In the genomic region with DNA sequence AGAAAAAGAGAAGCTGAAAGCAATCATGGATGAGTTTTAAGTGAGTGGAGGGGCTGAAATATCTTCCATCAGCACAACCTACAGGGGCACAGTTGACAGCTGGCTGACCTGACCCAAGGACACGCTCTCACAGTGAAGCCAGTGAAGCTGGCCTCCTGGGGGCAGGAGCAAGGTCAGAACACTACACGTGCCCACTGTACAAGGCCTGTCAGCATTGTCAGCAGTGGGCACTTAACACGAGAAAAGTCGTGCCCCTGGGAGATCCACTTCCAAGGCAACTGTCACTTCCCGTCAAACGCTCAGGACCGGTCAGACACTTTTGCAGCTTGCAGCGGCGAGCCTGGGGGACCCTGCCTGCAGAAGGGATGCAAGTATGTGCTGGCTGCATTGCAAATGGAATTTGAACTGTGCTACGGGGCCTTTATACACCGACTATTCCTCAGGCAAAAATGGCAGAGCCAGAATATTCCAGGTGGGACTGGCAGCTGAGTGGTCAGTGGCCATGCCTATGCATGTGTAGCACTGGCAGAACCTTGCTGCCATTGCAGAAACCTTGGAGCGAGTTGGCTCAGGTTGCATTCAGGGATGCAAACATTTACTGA, we compare ENCODE assay signal across 1 cellular context.
TF ChIP-seq lines count a peak whose summit lies in the region.

No MANE protein-coding gene starts in this region.

TF ChIP-seq in HepG2, 621 proteins besides CTCF, POLR2A, EP300 and RAD21 (continued from another document):
- TF ChIP-seq KDM4B (CRISPR knock-in tag; IDR thresholded peaks at IDR 0.05) (no peak), ZNF7 (CRISPR knock-in tag; IDR thresholded peaks at IDR 0.05) (no peak), RAD51 (IDR thresholded peaks at IDR 0.05; ENCODE audit: borderline replicate concordance) (no peak), ZNF558 (CRISPR knock-in tag; IDR thresholded peaks at IDR 0.05; ENCODE audit: borderline replicate concordance) (no peak), ZNF17 (CRISPR knock-in tag; IDR thresholded peaks at IDR 0.05) (no peak), ZBTB1 (CRISPR knock-in tag; IDR thresholded peaks at IDR 0.05; ENCODE audit: borderline replicate concordance) (no peak)
